8 cellular contexts compared by ENCODE assay signal in genomic region chr19:17470204-17470841, GRCh38. TPM values are rescaled to one million over a fixed set of nuclear protein-coding genes. Genes with fewer than 3 reads are reported as not detected.
DNase-seq lines count a peak whose midpoint lies in the region; ATAC-seq, FAIRE-seq and TF ChIP-seq lines count a peak whose summit lies in the region.

Gene SLC27A1, plus strand, starts transcription at chr19:17470524. Its CDS starts 17 bp downstream, at chr19:17470541.

- H3K9ac ChIP-seq in GM12878 (ENCODE audit: control insufficient read depth, insufficient read depth, low read length) = peak within 1 kb of the TSS; percentile 61; the same call in 1 of the 2 replicates

- TF ChIP-seq POLR2A in GM12878 (IDR thresholded peaks at IDR 0.05; ENCODE audit: low read depth, low read length) (peak; percentile 73), vagina (IDR thresholded peaks at IDR 0.05) (peak in 1 of 2 donors; percentile 33)

- CTCF ChIA-PET in GM12878 (lab: Yijun Ruan, JAX) = interaction anchor here (0.8 to 1.9 kb wide), 2 partner anchors 16 to 26 kb away, joined by 3 to 11 read pairs; no protein-coding TSS in a partner anchor

- H3K4me3 ChIP-seq in GM12878 (peak within 1 kb of the TSS; percentile 80), vagina (peak within 1 kb of the TSS; percentile 82 to 94)

- peak within 1 kb of the TSS; percentile 99 for H2AFZ ChIP-seq in GM12878 (ENCODE audit: control insufficient read depth, low read depth, low read length)

- no peaks in the 10 kb centered on the region for H3K36me3 ChIP-seq in GM12878 (ENCODE audit: control insufficient read depth in 2 of 2, insufficient read depth in 2 of 2, low read length in 1 of 2)
- H3K36me3 ChIP-seq in vagina = no peaks in the 10 kb centered on the region

- RAD21 ChIA-PET in GM12878 (lab: Charles Lee; ENCODE audit: unreplicated experiment) = interaction anchor here (0.6 kb wide), 1 partner anchor 210 kb away, joined by 3 read pairs; no protein-coding TSS in a partner anchor

- peak within 1 kb of the TSS; percentile 99 for H3K4me2 ChIP-seq in GM12878 (ENCODE audit: control insufficient read depth, insufficient read depth)

- WGBS in GM12878 (ENCODE audit: insufficient coverage, insufficient replicate concordance, low lambda C conversion rate, missing lambda C conversion rate) = under 1% methylated on average over 44 of the region's 61 CpGs

- in situ Hi-C loops in GM12878 (cut with MboI) = no loop called here

- ATAC-seq in GM18498 (IDR thresholded peaks at IDR 0.05; ENCODE audit: unreplicated experiment) (peak; percentile 80), HG02884 (IDR thresholded peaks at IDR 0.05; ENCODE audit: unreplicated experiment) (peak; percentile 70), GM12878 (peak; percentile 94)

- peak within 1 kb of the TSS; percentile 61 for H3K27ac ChIP-seq in GM12878 (ENCODE audit: control insufficient read depth, insufficient read depth)
- peak within 1 kb of the TSS; percentile 93 for H3K27ac ChIP-seq in vagina

- H3K79me2 ChIP-seq in GM12878 (ENCODE audit: control insufficient read depth, insufficient read depth, low read length) = no peaks in the 10 kb centered on the region

- intact Hi-C loops in GM12878 (cut with micrococcal nuclease; ENCODE audit: unreplicated experiment) = no loop called here
- intact Hi-C loops in vagina (cut with DNase I) = no loop called here

- TF ChIP-seq CTCF in GM12878 (IDR thresholded peaks at IDR 0.05 in 2 of 3, conservative IDR thresholded peaks at IDR 0.05 in 1 of 3; ENCODE audit: control insufficient read depth in 2 of 3, extremely low read depth in 1 of 3, insufficient read depth in 1 of 3, low read depth in 3 of 3, low read length in 3 of 3) = no peak
- no peak for TF ChIP-seq CTCF in vagina (IDR thresholded peaks at IDR 0.05)

- no peaks in the 10 kb centered on the region for H4K20me1 ChIP-seq in GM12878 (ENCODE audit: control insufficient read depth, insufficient read depth)

- no peak for TF ChIP-seq RAD21 in GM12878 (IDR thresholded peaks at IDR 0.05; ENCODE audit: insufficient read depth, low read depth, low read length)

- SMC1A ChIA-PET in GM12878 (lab: Charles Lee; ENCODE audit: uncharacterized antibody, unreplicated experiment) = interaction anchor here (0.6 kb wide), 1 partner anchor 26 kb away, joined by 3 read pairs; no protein-coding TSS in a partner anchor

- no peaks in the 10 kb centered on the region for H3K27me3 ChIP-seq in GM12878 (replicated peaks in 1 of 2; ENCODE audit: control insufficient read depth in 2 of 2, insufficient read depth in 2 of 2, low read length in 1 of 2)
- no peaks in the 10 kb centered on the region for H3K27me3 ChIP-seq in vagina

- peak; percentile 74 for DNase-seq in NCI-H187 treated with DMSO at 0.1 percent for 48 hours (lab: John Stamatoyannopoulos, UW)
- DNase-seq in T-helper 22 cell (ENCODE audit: low read depth) = peak; percentile 91
- peak; percentile 86 for DNase-seq in GM12878 (ENCODE audit: low read depth, low spot score)
- peak; percentile 99 for DNase-seq in hippocampal formation (lab: John Stamatoyannopoulos, UW)
- peak; percentile 95 for DNase-seq in renal cortical epithelial cell (ENCODE audit: low read depth)
- DNase-seq in vagina (ENCODE audit: extremely low spot score in 2 of 2) = peak in 1 of 2 donors; percentile 92

- no peak for FAIRE-seq in GM12878 (lab: Jason Lieb, UNC)

- H3K9me3 ChIP-seq in GM12878 (replicated peaks; ENCODE audit: control insufficient read depth, insufficient read depth, low read length) (no peaks in the 10 kb centered on the region), vagina (no peaks in the 10 kb centered on the region)

- peaks cover 22% of the 10 kb centered on the region for H3K4me1 ChIP-seq in GM12878 (ENCODE audit: control insufficient read depth, insufficient read depth, low read length)
- peaks cover 31% of the 10 kb centered on the region for H3K4me1 ChIP-seq in vagina

- POLR2A ChIA-PET in GM12878 (lab: Charles Lee) = no interaction called here

- BruUV-seq in GM12878 (replicated peaks; lab: Mats Ljungman, UMichigan) = no TSS peak

- TF ChIP-seq EP300 in GM12878 (IDR thresholded peaks at IDR 0.05; ENCODE audit: borderline replicate concordance in 1 of 2, control insufficient read depth in 1 of 2, low read depth in 2 of 2, low read length in 2 of 2) = no peak

TF ChIP-seq in GM12878, 131 proteins besides CTCF, POLR2A, EP300 and RAD21 (continues in another document):
- TF ChIP-seq PBX3 (IDR thresholded peaks at IDR 0.05; ENCODE audit: insufficient replicate concordance, low read depth, low read length) = no peak
- TF ChIP-seq MEF2B (IDR thresholded peaks at IDR 0.05; ENCODE audit: partially characterized antibody, poor library complexity, severe bottlenecking) = peak; percentile 14
- no peak for TF ChIP-seq MEF2A (IDR thresholded peaks at IDR 0.05; ENCODE audit: insufficient read depth, low read depth, low read length)
- TF ChIP-seq, protein P1, sequence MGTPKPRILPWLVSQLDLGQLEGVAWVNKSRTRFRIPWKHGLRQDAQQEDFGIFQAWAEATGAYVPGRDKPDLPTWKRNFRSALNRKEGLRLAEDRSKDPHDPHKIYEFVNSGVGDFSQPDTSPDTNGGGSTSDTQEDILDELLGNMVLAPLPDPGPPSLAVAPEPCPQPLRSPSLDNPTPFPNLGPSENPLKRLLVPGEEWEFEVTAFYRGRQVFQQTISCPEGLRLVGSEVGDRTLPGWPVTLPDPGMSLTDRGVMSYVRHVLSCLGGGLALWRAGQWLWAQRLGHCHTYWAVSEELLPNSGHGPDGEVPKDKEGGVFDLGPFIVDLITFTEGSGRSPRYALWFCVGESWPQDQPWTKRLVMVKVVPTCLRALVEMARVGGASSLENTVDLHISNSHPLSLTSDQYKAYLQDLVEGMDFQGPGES (IDR thresholded peaks at IDR 0.05) = no peak
- peak; percentile 31; the same call in 1 of the 2 replicates for TF ChIP-seq CHD2 (IDR thresholded peaks at IDR 0.05; ENCODE audit: borderline replicate concordance, low read depth, low read length)
- TF ChIP-seq SP1 (IDR thresholded peaks at IDR 0.05; ENCODE audit: low read depth, low read length) = peak; percentile 87
- TF ChIP-seq SRF (IDR thresholded peaks at IDR 0.05; ENCODE audit: low read depth in 2 of 2, low read length in 2 of 2) = 0 out of 4 replicates have a peak, but pooled peaks of 1 of the 2 experiments have one; percentile 2
- TF ChIP-seq, protein P2, sequence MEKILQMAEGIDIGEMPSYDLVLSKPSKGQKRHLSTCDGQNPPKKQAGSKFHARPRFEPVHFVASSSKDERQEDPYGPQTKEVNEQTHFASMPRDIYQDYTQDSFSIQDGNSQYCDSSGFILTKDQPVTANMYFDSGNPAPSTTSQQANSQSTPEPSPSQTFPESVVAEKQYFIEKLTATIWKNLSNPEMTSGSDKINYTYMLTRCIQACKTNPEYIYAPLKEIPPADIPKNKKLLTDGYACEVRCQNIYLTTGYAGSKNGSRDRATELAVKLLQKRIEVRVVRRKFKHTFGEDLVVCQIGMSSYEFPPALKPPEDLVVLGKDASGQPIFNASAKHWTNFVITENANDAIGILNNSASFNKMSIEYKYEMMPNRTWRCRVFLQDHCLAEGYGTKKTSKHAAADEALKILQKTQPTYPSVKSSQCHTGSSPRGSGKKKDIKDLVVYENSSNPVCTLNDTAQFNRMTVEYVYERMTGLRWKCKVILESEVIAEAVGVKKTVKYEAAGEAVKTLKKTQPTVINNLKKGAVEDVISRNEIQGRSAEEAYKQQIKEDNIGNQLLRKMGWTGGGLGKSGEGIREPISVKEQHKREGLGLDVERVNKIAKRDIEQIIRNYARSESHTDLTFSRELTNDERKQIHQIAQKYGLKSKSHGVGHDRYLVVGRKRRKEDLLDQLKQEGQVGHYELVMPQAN (conservative IDR thresholded peaks at IDR 0.05) = 0 out of 2 replicates have a peak, but pooled peaks have one; percentile 12
- no peak for TF ChIP-seq CHD1 (IDR thresholded peaks at IDR 0.05; ENCODE audit: low read depth, low read length)
- TF ChIP-seq MLLT1 (IDR thresholded peaks at IDR 0.05) = no peak

RNA-seq across cellular contexts. Expression of gene SLC27A1, which starts in this region (rescaled TPM):
- total RNA-seq in GM12878 (2013; cell fraction: nucleolus; rRNA removed) = 9.5 and 10.5 TPM in 2 replicates
- 1.3 and 2.3 TPM in 2 replicates for total RNA-seq in GM12878 (2014; rRNA removed)
- 0.55 and 0.72 TPM in 2 replicates for total RNA-seq in GM12878 (2014; rRNA removed; fragmentation: Illumina TruSeq; extraction: Trizol)
- 2.3 and 2.8 TPM in 2 replicates for total RNA-seq in GM12878 (2021)
- polyA plus RNA-seq in GM12878 (2011; ENCODE audit: low read depth) = 1.2 TPM
- polyA plus RNA-seq in GM12878 (2011; rRNA removed) = 0.79 and 1.8 TPM in 2 replicates
- polyA plus RNA-seq in GM12878 (2011; cell fraction: cytosol; rRNA removed) = 2.8 and 4.1 TPM in 2 replicates
- polyA plus RNA-seq in GM12878 (2011; cell fraction: nucleus; rRNA removed) = 8.1 and 9.0 TPM in 2 replicates
- 3.9 and 4.0 TPM in 2 replicates for polyA plus RNA-seq in GM12878 (2012)
- polyA plus RNA-seq in GM12878 (2014; fragmentation: Illumina TruSeq; extraction: Trizol) = 0.35 and 0.68 TPM in 2 replicates
- under 1 TPM; 0.11 to 0.31 TPM for polyA plus RNA-seq in GM12878 (2014; fragmentation: Nextera tagmentation; extraction: Ambion mirVana)
- polyA plus RNA-seq in GM12878 (2014; rRNA removed) = 1.7 and 2.6 TPM in 2 replicates
- polyA plus RNA-seq in GM12878 (2016; fragmentation: Nextera tagmentation; extraction: Ambion mirVana) = 1 to 10 TPM; 1.0 to 1.4 TPM
- polyA minus RNA-seq in GM12878 (2011; rRNA and poly(A)+ RNA removed) = 0.88 and 2.7 TPM in 2 replicates
- polyA minus RNA-seq in GM12878 (2011; cell fraction: cytosol; rRNA and poly(A)+ RNA removed) = 1.5 and 2.3 TPM in 2 replicates
- 1.2 and 3.1 TPM in 2 replicates for polyA minus RNA-seq in GM12878 (2011; cell fraction: nucleus; rRNA and poly(A)+ RNA removed)
- total RNA-seq in renal cortical epithelial cell = 10.1 and 19.4 TPM in 2 replicates
- total RNA-seq in vagina = 22.1 TPM
